In the genomic region with DNA sequence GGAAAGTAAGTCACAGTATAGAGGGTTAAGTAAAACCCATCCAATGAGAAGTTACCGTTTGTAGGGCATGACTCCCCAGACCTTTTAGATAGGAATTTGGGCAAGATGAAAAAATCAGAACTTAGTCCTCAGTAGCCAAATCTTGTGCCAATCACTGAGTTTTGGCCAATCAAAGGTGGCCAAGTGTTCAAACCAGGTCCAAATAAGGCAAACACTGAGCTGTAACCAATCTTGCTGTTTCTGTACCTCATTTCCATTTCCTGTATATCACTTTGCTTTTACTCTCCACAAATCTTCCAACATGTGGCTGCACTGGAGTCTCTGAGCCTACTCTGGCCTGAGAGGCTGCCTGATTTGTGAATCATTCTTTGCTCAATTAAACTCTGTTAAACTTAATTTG, we compare ENCODE assay signal across 1 cellular context.
A peak's percentile ranks its signal among the peaks of the same experiment; 100 is the strongest.
TF ChIP-seq lines count a peak whose summit lies in the region.

No MANE protein-coding gene starts in this region.

TF ChIP-seq in K562, 482 proteins besides CTCF, POLR2A, EP300 and RAD21:
- TF ChIP-seq MED1 (CRISPR knock-in tag; IDR thresholded peaks at IDR 0.05; ENCODE audit: borderline replicate concordance) (no peak), HSF4 (CRISPR knock-in tag; IDR thresholded peaks at IDR 0.05; ENCODE audit: borderline replicate concordance) (no peak), ZNF316 (IDR thresholded peaks at IDR 0.05) (no peak), ZBED1 (IDR thresholded peaks at IDR 0.05) (no peak), HMGN3 (IDR thresholded peaks at IDR 0.05; ENCODE audit: borderline replicate concordance, extremely low read depth, insufficient read length, low read depth, low read length) (no peak), RBBP5 (IDR thresholded peaks at IDR 0.05; ENCODE audit: borderline replicate concordance, insufficient read depth, low read length, poor library complexity, severe bottlenecking) (no peak), ZNF75A (CRISPR knock-in tag; IDR thresholded peaks at IDR 0.05) (no peak), ILF3 (IDR thresholded peaks at IDR 0.05; ENCODE audit: borderline replicate concordance) (no peak)
- TF ChIP-seq, protein P1, sequence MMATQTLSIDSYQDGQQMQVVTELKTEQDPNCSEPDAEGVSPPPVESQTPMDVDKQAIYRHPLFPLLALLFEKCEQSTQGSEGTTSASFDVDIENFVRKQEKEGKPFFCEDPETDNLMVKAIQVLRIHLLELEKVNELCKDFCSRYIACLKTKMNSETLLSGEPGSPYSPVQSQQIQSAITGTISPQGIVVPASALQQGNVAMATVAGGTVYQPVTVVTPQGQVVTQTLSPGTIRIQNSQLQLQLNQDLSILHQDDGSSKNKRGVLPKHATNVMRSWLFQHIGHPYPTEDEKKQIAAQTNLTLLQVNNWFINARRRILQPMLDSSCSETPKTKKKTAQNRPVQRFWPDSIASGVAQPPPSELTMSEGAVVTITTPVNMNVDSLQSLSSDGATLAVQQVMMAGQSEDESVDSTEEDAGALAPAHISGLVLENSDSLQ (IDR thresholded peaks at IDR 0.05): peak; percentile 81
- TF ChIP-seq, protein P2, sequence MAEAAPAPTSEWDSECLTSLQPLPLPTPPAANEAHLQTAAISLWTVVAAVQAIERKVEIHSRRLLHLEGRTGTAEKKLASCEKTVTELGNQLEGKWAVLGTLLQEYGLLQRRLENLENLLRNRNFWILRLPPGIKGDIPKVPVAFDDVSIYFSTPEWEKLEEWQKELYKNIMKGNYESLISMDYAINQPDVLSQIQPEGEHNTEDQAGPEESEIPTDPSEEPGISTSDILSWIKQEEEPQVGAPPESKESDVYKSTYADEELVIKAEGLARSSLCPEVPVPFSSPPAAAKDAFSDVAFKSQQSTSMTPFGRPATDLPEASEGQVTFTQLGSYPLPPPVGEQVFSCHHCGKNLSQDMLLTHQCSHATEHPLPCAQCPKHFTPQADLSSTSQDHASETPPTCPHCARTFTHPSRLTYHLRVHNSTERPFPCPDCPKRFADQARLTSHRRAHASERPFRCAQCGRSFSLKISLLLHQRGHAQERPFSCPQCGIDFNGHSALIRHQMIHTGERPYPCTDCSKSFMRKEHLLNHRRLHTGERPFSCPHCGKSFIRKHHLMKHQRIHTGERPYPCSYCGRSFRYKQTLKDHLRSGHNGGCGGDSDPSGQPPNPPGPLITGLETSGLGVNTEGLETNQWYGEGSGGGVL (CRISPR knock-in tag; IDR thresholded peaks at IDR 0.05): no peak
- TF ChIP-seq, protein P3, sequence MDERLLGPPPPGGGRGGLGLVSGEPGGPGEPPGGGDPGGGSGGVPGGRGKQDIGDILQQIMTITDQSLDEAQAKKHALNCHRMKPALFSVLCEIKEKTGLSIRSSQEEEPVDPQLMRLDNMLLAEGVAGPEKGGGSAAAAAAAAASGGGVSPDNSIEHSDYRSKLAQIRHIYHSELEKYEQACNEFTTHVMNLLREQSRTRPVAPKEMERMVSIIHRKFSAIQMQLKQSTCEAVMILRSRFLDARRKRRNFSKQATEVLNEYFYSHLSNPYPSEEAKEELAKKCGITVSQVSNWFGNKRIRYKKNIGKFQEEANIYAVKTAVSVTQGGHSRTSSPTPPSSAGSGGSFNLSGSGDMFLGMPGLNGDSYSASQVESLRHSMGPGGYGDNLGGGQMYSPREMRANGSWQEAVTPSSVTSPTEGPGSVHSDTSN (CRISPR knock-in tag; IDR thresholded peaks at IDR 0.05; ENCODE audit: low read depth): no peak
- TF ChIP-seq, protein P3 (tag; conservative IDR thresholded peaks at IDR 0.05; ENCODE audit: low read depth): peak; percentile 47; the same call in 1 of the 2 replicates
- TF ChIP-seq, protein P4, sequence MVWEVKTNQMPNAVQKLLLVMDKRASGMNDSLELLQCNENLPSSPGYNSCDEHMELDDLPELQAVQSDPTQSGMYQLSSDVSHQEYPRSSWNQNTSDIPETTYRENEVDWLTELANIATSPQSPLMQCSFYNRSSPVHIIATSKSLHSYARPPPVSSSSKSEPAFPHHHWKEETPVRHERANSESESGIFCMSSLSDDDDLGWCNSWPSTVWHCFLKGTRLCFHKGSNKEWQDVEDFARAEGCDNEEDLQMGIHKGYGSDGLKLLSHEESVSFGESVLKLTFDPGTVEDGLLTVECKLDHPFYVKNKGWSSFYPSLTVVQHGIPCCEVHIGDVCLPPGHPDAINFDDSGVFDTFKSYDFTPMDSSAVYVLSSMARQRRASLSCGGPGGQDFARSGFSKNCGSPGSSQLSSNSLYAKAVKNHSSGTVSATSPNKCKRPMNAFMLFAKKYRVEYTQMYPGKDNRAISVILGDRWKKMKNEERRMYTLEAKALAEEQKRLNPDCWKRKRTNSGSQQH (CRISPR knock-in tag; IDR thresholded peaks at IDR 0.05): no peak
